22 cellular contexts compared by ENCODE assay signal in the genomic region with DNA sequence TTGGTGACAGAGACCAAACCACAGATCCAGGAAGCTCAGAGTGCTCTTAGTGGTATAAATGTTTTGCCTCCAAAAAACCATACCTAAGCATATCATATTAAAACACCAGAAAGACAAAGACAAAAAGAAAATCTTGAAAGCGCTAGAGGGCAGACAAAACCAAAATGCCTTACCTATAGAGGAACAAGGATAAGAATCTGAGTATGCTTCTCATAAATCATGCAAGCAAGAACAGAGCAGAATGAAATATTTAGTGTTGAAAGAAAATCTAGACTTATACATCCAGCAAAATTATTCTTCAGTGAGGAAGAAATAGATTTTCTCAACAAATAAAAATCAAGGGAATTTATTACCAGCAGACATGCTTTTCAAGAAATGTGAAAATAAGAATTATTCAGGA.
"Had no signal": no experiment of that assay in that cellular context is flagged by ENCODE, and none has a peak within 500 bp of the region (broad histone marks: within the 10 kb centered on the region; RNA-seq: fewer than 3 reads in every experiment).

No MANE protein-coding gene starts in this region.

- H3K4me1 ChIP-seq: Peyer's patch, SJCRH30 had no signal

- ATAC-seq: Right ventricle myocardium inferior had no signal

- H3K36me3 ChIP-seq: Peyer's patch, SJCRH30 had no signal

- H3K27me3 ChIP-seq: Peyer's patch, SJCRH30 had no signal

- H3K4me3 ChIP-seq: PC-9, Peyer's patch, SJCRH30, SK-N-MC had no signal

- DNase-seq: KBM-7, MM.1S, NCI-H1048, NCI-H1105, NCI-H1417, NCI-H1436 treated with DMSO at 0.1 percent for 48 hours, NCI-H1694, NCI-H187 treated with DMSO at 0.1 percent for 48 hours, NCI-H2081, NCI-H2171, NCI-H226, NCI-H446, NCI-H510A, NCI-H524 treated with DMSO at 0.1 percent for 48 hours, NCI-H69, PC-9, Peyer's patch, SHP77 treated with DMSO at 0.1 percent for 48 hours, SJCRH30 had no signal

- H3K4me2 ChIP-seq: PC-9 had no signal

- H3K9me3 ChIP-seq: Peyer's patch, SJCRH30 had no signal

- H2AFZ ChIP-seq: PC-9 had no signal

- H3K27ac ChIP-seq: HL-60, PC-9, Peyer's patch, SJCRH30, SK-N-MC had no signal
